ENCODE assay signal across 14 cellular contexts in genomic region chr20:37823276-37823980, GRCh38.
A peak's percentile ranks its signal among the peaks of the same experiment; 100 is the strongest.
DNase-seq lines count a peak whose midpoint lies in the region; ATAC-seq and TF ChIP-seq lines count a peak whose summit lies in the region.
"Had no signal": no experiment of that assay in that cellular context is flagged by ENCODE, and none has a peak within 500 bp of the region (broad histone marks: within the 10 kb centered on the region; RNA-seq: fewer than 3 reads in every experiment).

No MANE protein-coding gene starts in this region.

- no peak overlapping the region for H3K9ac ChIP-seq in endodermal cell (ENCODE audit: extremely low read depth, low read length, poor library complexity, severe bottlenecking)

- ATAC-seq in GM19351 (IDR thresholded peaks at IDR 0.05; ENCODE audit: unreplicated experiment) (no peak), GM18520 (IDR thresholded peaks at IDR 0.05; ENCODE audit: unreplicated experiment) (no peak)
- ATAC-seq: psoas muscle had no signal

- TF ChIP-seq CTCF in GM13976 (IDR thresholded peaks at IDR 0.05; ENCODE audit: borderline replicate concordance, control extremely low read depth, extremely low read depth, insufficient read depth, missing control alignments) (no peak), endodermal cell (conservative IDR thresholded peaks at IDR 0.05) (no peak), neural crest cell (conservative IDR thresholded peaks at IDR 0.05) (no peak)

- no peaks in the 10 kb centered on the region for H3K9me3 ChIP-seq in endodermal cell (ENCODE audit: control insufficient read depth, low read length)
- H3K9me3 ChIP-seq: psoas muscle, tibial artery had no signal

- in situ Hi-C loops in GM13976 (cut with MboI; ENCODE audit: low sequenced_read_pairs, unreplicated experiment), result no loop called here
- in situ Hi-C loops in G401 (cut with HindIII; ENCODE audit: low sequenced_read_pairs), result no loop called here

- H3K27me3 Mint-ChIP-seq in endodermal cell (ENCODE audit: insufficient read depth) (no peaks in the 10 kb centered on the region), neural crest cell (ENCODE audit: low read depth) (no peaks in the 10 kb centered on the region)

- peaks cover 16% of the 10 kb centered on the region for H3K4me1 Mint-ChIP-seq in endodermal cell
- H3K4me1 Mint-ChIP-seq in neural crest cell, result peaks cover 29% of the 10 kb centered on the region

- H3K4me3 Mint-ChIP-seq in endodermal cell, result no peak overlapping the region
- H3K4me3 Mint-ChIP-seq in neural crest cell, result no peak overlapping the region

- H3K4me3 ChIP-seq in endodermal cell (ENCODE audit: low read length), result no peak overlapping the region
- H3K4me3 ChIP-seq: psoas muscle, tibial artery had no signal

- H3K36me3 Mint-ChIP-seq in endodermal cell (ENCODE audit: low read depth) (peaks cover 3% of the 10 kb centered on the region), neural crest cell (ENCODE audit: low read depth) (no peaks in the 10 kb centered on the region)

- WGBS in endodermal cell (ENCODE audit: insufficient coverage in 1 of 2, insufficient read length in 1 of 2), 2 experiments, result 60 to 78% methylated on average over 5 to 7 of the region's 7 CpGs

- H3K9me3 Mint-ChIP-seq in endodermal cell (no peaks in the 10 kb centered on the region), neural crest cell (no peaks in the 10 kb centered on the region)

- peak overlapping the region; percentile 55 for H3K27ac ChIP-seq in endodermal cell (ENCODE audit: low read depth, low read length)
- H3K27ac ChIP-seq: psoas muscle, tibial artery had no signal

- peak; percentile 17 for DNase-seq in GM13976 (ENCODE audit: low spot score)
- peak; percentile 28 for DNase-seq in NCI-H2227 treated with DMSO at 0.1 percent for 48 hours (lab: John Stamatoyannopoulos, UW)
- no peak for DNase-seq in endodermal cell
- no peak for DNase-seq in neural crest cell (ENCODE audit: low read depth, low spot score)
- DNase-seq in G401 (ENCODE audit: low spot score), result no peak
- no peak for DNase-seq in NCI-H774 (lab: John Stamatoyannopoulos, UW)
- DNase-seq: amniotic stem cell, KG1, NCI-H345, psoas muscle, SW 1271, tibial artery had no signal

- no peaks in the 10 kb centered on the region for H3K36me3 ChIP-seq in endodermal cell (ENCODE audit: control insufficient read depth, insufficient read depth, low read length)
- H3K36me3 ChIP-seq: tibial artery had no signal

- no peaks in the 10 kb centered on the region for H3K27me3 ChIP-seq in endodermal cell (ENCODE audit: control insufficient read depth, insufficient read depth, low read length, poor library complexity, severe bottlenecking)
- H3K27me3 ChIP-seq: tibial artery had no signal

- peaks cover 5% of the 10 kb centered on the region for H3K4me1 ChIP-seq in endodermal cell (ENCODE audit: control insufficient read depth, insufficient read depth, low read length)
- H3K4me1 ChIP-seq: tibial artery had no signal

- H3K27ac Mint-ChIP-seq in endodermal cell, result peak overlapping the region; percentile 62
- H3K27ac Mint-ChIP-seq in neural crest cell (ENCODE audit: unreplicated experiment), result peak overlapping the region; percentile 46

Comparison
In these comparisons a context has a peak if more than half of its experiments do, and no peak if none do; other contexts are left out.
1. DNase-seq: peak in GM13976 (single experiment) and NCI-H2227 treated with DMSO at 0.1 percent for 48 hours (single experiment); none in endodermal cell (single experiment), neural crest cell (single experiment), G401 (single experiment) and NCI-H774 (single experiment).